Comparison of ENCODE assay signal across 24 cellular contexts in genomic region chr18:13120255-13120654, GRCh38.
"Had no signal": no experiment of that assay in that cellular context is flagged by ENCODE, and none has a peak within 500 bp of the region (broad histone marks: within the 10 kb centered on the region; RNA-seq: fewer than 3 reads in every experiment).

No MANE protein-coding gene starts in this region.

- H3K4me1 ChIP-seq: esophagus muscularis mucosa, pancreas, prostate gland, sigmoid colon, transverse colon, uterus had no signal

- H3K9me3 ChIP-seq: esophagus muscularis mucosa, pancreas, prostate gland, sigmoid colon, spleen, transverse colon, uterus had no signal

- H3K4me1 Mint-ChIP-seq: activated CD4-positive, alpha-beta T cell treated with anti-CD3 and anti-CD28 coated beads for 36 hours; T-cell had no signal

- DNase-seq: activated CD4-positive, alpha-beta T cell treated with anti-CD3 and anti-CD28 coated beads for 36 hours; activated CD4-positive, CD25-positive, alpha-beta regulatory T cell; activated CD8-positive, alpha-beta memory T cell treated with anti-CD3 and anti-CD28 coated beads, Interleukin-2, amount 10 ng/mL, durations not matched to agents 7 days and 5 days; activated CD8-positive, alpha-beta T cell treated with anti-CD3 and anti-CD28 coated beads, Interleukin-2, amount 10 ng/mL, durations not matched to agents 7 days and 5 days; activated naive CD4-positive, alpha-beta T cell; activated T-cell treated with anti-CD3 and anti-CD28 coated beads for 4 hours; activated T-cell treated with anti-CD3 and anti-CD28 coated beads, Interleukin-2, amount 50 U/mL, for 72 hours; foreskin keratinocyte; hippocampal formation; left cardiac atrium; naive B cell; pancreas; retina; sigmoid colon; spleen; stimulated activated naive CD4-positive, alpha-beta T cell; T-cell; transverse colon; uterus had no signal

- H3K27ac Mint-ChIP-seq: activated CD4-positive, alpha-beta T cell treated with anti-CD3 and anti-CD28 coated beads for 36 hours; activated CD8-positive, alpha-beta memory T cell treated with anti-CD3 and anti-CD28 coated beads, Interleukin-2, amount 10 ng/mL, durations not matched to agents 7 days and 5 days; activated CD8-positive, alpha-beta T cell treated with anti-CD3 and anti-CD28 coated beads, Interleukin-2, amount 10 ng/mL, durations not matched to agents 7 days and 5 days; activated naive CD8-positive, alpha-beta T cell; naive B cell; T-cell; T-helper 2 cell treated with Interferon-gamma antibody and Interleukin-4, amounts not matched to agents 5 μg/mL and 100 μg/mL, for 36 hours had no signal

- H3K4me3 Mint-ChIP-seq: activated CD4-positive, alpha-beta T cell treated with anti-CD3 and anti-CD28 coated beads for 36 hours; activated CD8-positive, alpha-beta memory T cell treated with anti-CD3 and anti-CD28 coated beads, Interleukin-2, amount 10 ng/mL, durations not matched to agents 7 days and 5 days; activated CD8-positive, alpha-beta T cell treated with anti-CD3 and anti-CD28 coated beads, Interleukin-2, amount 10 ng/mL, durations not matched to agents 7 days and 5 days; activated naive CD8-positive, alpha-beta T cell; activated T-cell treated with anti-CD3 and anti-CD28 coated beads, Interleukin-2, amount 50 U/mL, for 72 hours; naive B cell; T-cell; T-helper 2 cell treated with Interferon-gamma antibody and Interleukin-4, amounts not matched to agents 5 μg/mL and 100 μg/mL, for 36 hours had no signal

- H3K36me3 ChIP-seq: prostate gland, uterus had no signal

- H3K4me3 ChIP-seq: esophagus muscularis mucosa, pancreas, prostate gland, sigmoid colon, spleen, transverse colon, uterus had no signal

- H3K27ac ChIP-seq: esophagus muscularis mucosa, foreskin keratinocyte, pancreas, prostate gland, sigmoid colon, transverse colon, uterus had no signal

- H3K27me3 Mint-ChIP-seq: activated CD4-positive, alpha-beta T cell treated with anti-CD3 and anti-CD28 coated beads for 36 hours; activated CD8-positive, alpha-beta memory T cell treated with anti-CD3 and anti-CD28 coated beads, Interleukin-2, amount 10 ng/mL, durations not matched to agents 7 days and 5 days; activated naive CD8-positive, alpha-beta T cell; naive B cell; T-cell had no signal

- ATAC-seq: activated CD4-positive, alpha-beta T cell treated with anti-CD3 and anti-CD28 coated beads for 36 hours; activated CD8-positive, alpha-beta memory T cell treated with anti-CD3 and anti-CD28 coated beads, Interleukin-2, amount 10 ng/mL, durations not matched to agents 7 days and 5 days; activated CD8-positive, alpha-beta T cell treated with anti-CD3 and anti-CD28 coated beads, Interleukin-2, amount 10 ng/mL, durations not matched to agents 7 days and 5 days; activated T-cell treated with anti-CD3 and anti-CD28 coated beads, Interleukin-2, amount 50 U/mL, for 72 hours; foreskin keratinocyte; T-cell had no signal

- H3K9me3 Mint-ChIP-seq: activated T-cell treated with anti-CD3 and anti-CD28 coated beads, Interleukin-2, amount 50 U/mL, for 72 hours; naive B cell; T-cell; T-helper 2 cell treated with Interferon-gamma antibody and Interleukin-4, amounts not matched to agents 5 μg/mL and 100 μg/mL, for 36 hours had no signal

- H3K27me3 ChIP-seq: brain microvascular endothelial cell, esophagus muscularis mucosa, foreskin keratinocyte, pancreas, sigmoid colon, spleen, transverse colon, uterus had no signal
